Comparison of ENCODE assay signal across 8 cellular contexts in genomic region chr12:93502802-93503623, GRCh38. TPM values are rescaled to one million over a fixed set of nuclear protein-coding genes. Genes with fewer than 3 reads are reported as not detected.
DNase-seq lines count a peak whose midpoint lies in the region; ATAC-seq and TF ChIP-seq lines count a peak whose summit lies in the region.

No MANE protein-coding gene starts in this region.

- H3K79me2 ChIP-seq in PC-3 (ENCODE audit: low read length) = no peaks in the 10 kb centered on the region

- H3K36me3 ChIP-seq in PC-3 (ENCODE audit: low read depth, low read length) (peaks cover 5% of the 10 kb centered on the region; the same call in 1 of the 2 replicates), gastrocnemius medialis (no peaks in the 10 kb centered on the region)

- H3K27me3 ChIP-seq in PC-3 (ENCODE audit: low read length) (no peaks in the 10 kb centered on the region), foreskin keratinocyte (no peaks in the 10 kb centered on the region), gastrocnemius medialis (no peaks in the 10 kb centered on the region)

- H4K20me1 ChIP-seq in PC-3 (ENCODE audit: low read length) = no peaks in the 10 kb centered on the region

- H3K9me3 Mint-ChIP-seq in activated T-cell treated with anti-CD3 and anti-CD28 coated beads, Interleukin-2, amount 50 U/mL, for 72 hours = no peaks in the 10 kb centered on the region

- H3K9me2 ChIP-seq in PC-3 (replicated peaks; ENCODE audit: low read length) = no peaks in the 10 kb centered on the region

- BruUV-seq in PC-3 (replicated peaks; lab: Mats Ljungman, UMichigan) = no TSS peak

- intact Hi-C loops in PC-3 (cut with micrococcal nuclease) (loop anchor here (2.0 to 10.0 kb wide), 5 partner anchors 66 to 600 kb away; no protein-coding TSS in a partner anchor), gastrocnemius medialis (cut with DNase I; ENCODE audit: low total_unique reads) (loop anchor here (2.0 to 10.0 kb wide), 4 partner anchors 62 to 600 kb away; no protein-coding TSS in a partner anchor)

- peak; percentile 92 for TF ChIP-seq CTCF in PC-3 (conservative IDR thresholded peaks at IDR 0.05; ENCODE audit: low read depth, low read length)
- TF ChIP-seq CTCF in foreskin keratinocyte (conservative IDR thresholded peaks at IDR 0.05) = peak; percentile 87
- TF ChIP-seq CTCF in gastrocnemius medialis (IDR thresholded peaks at IDR 0.05 in 4 of 5, conservative IDR thresholded peaks at IDR 0.05 in 1 of 5) = peak; percentile 49 to 79 (median 71)

- H3K27ac Mint-ChIP-seq in activated T-cell treated with anti-CD3 and anti-CD28 coated beads, Interleukin-2, amount 50 U/mL, for 72 hours = no peak overlapping the region

- in situ Hi-C loops in gastrocnemius medialis (cut with MboI; ENCODE audit: low sequenced_read_pairs in 4 of 4) = loop anchor here in 3 of 4 donors (5.0 to 10.0 kb wide), 3 partner anchors 242 to 599 kb away; no protein-coding TSS in a partner anchor

- DNase-seq in AG08396 (ENCODE audit: low spot score) = peak; percentile 6
- DNase-seq in GM19238 (ENCODE audit: insufficient read length, low spot score) = peak; percentile 2
- DNase-seq in PC-3 = peak; percentile 65
- peak; percentile 51 to 54 for DNase-seq in activated T-cell treated with anti-CD3 and anti-CD28 coated beads, Interleukin-2, amount 50 U/mL, for 72 hours
- DNase-seq in foreskin keratinocyte = peak in 1 of 2 donors; percentile 18
- DNase-seq in gastrocnemius medialis = no peak
- DNase-seq in NCI-H128 (lab: John Stamatoyannopoulos, UW; ENCODE audit: unreplicated experiment) = no peak

- ATAC-seq in PC-3 (peak; percentile 33; the same call in 1 of the 2 replicates), foreskin keratinocyte (no peak), gastrocnemius medialis (no peak), HG02610 (IDR thresholded peaks at IDR 0.05; ENCODE audit: unreplicated experiment) (no peak)
- no peak for ATAC-seq in activated T-cell treated with anti-CD3 and anti-CD28 coated beads, Interleukin-2, amount 50 U/mL, for 72 hours (replicated peaks in 1 of 2)

- no peak overlapping the region for H3K9ac ChIP-seq in PC-3 (ENCODE audit: low read length)

- no peak overlapping the region for H3K27ac ChIP-seq in PC-3 (ENCODE audit: low read length)
- no peak overlapping the region for H3K27ac ChIP-seq in foreskin keratinocyte
- no peak overlapping the region for H3K27ac ChIP-seq in gastrocnemius medialis

- H3K4me1 Mint-ChIP-seq in activated T-cell treated with anti-CD3 and anti-CD28 coated beads, Interleukin-2, amount 50 U/mL, for 72 hours (ENCODE audit: low read depth) = peaks cover 15% of the 10 kb centered on the region

- H3K27me3 Mint-ChIP-seq in activated T-cell treated with anti-CD3 and anti-CD28 coated beads, Interleukin-2, amount 50 U/mL, for 72 hours (ENCODE audit: low read depth) = no peaks in the 10 kb centered on the region

- TF ChIP-seq POLR2A in gastrocnemius medialis (IDR thresholded peaks at IDR 0.05) = no peak

- no peaks in the 10 kb centered on the region for H3K36me3 Mint-ChIP-seq in activated T-cell treated with anti-CD3 and anti-CD28 coated beads, Interleukin-2, amount 50 U/mL, for 72 hours (ENCODE audit: insufficient read depth in 2 of 2)

- CTCF ChIA-PET in PC-3 (lab: Charles Lee) = interaction anchor here (0.6 to 1.9 kb wide), 10 partner anchors 11 to 658 kb away, joined by 3 to 16 read pairs (median 4); no protein-coding TSS in a partner anchor

- POLR2A ChIA-PET in PC-3 (lab: Charles Lee; ENCODE audit: unreplicated experiment) = no interaction called here

- peaks cover 7% of the 10 kb centered on the region for H3F3A ChIP-seq in PC-3 (ENCODE audit: low read length, unreplicated experiment)

- H3K4me3 ChIP-seq in PC-3 (ENCODE audit: low read length) (no peak overlapping the region), gastrocnemius medialis (no peak overlapping the region)

- H3K4me2 ChIP-seq in PC-3 (ENCODE audit: low read length) = no peak overlapping the region

- no peaks in the 10 kb centered on the region for H3K9me3 ChIP-seq in PC-3 (ENCODE audit: low read length)
- no peaks in the 10 kb centered on the region for H3K9me3 ChIP-seq in gastrocnemius medialis

- H2AFZ ChIP-seq in PC-3 (ENCODE audit: low read length) = no peak overlapping the region

- no peaks in the 10 kb centered on the region for H3K4me1 ChIP-seq in PC-3 (ENCODE audit: insufficient read depth, low read length)
- no peaks in the 10 kb centered on the region for H3K4me1 ChIP-seq in foreskin keratinocyte
- H3K4me1 ChIP-seq in gastrocnemius medialis = no peaks in the 10 kb centered on the region

- H3K4me3 Mint-ChIP-seq in activated T-cell treated with anti-CD3 and anti-CD28 coated beads, Interleukin-2, amount 50 U/mL, for 72 hours = no peak overlapping the region

RNA-seq across cellular contexts. Expression of gene MRPL42, which starts 35.7 kb away (rescaled TPM):
- total RNA-seq in PC-3 (2014; rRNA removed) (69.6 and 119 TPM in 2 replicates), foreskin keratinocyte (75.4 and 85.8 TPM in 2 replicates), gastrocnemius medialis (10 to 100 TPM; 14.0 to 44.6 (median 34.8) TPM)
- total RNA-seq in activated T-cell treated with anti-CD3 and anti-CD28 coated beads, Interleukin-2, amount 50 U/mL, for 72 hours = 10 to 100 TPM; 54.2 to 68.3 TPM
- 55.5 and 58.3 TPM in 2 replicates for polyA plus RNA-seq in foreskin keratinocyte

Comparison
In these comparisons a context has a peak if more than half of its experiments do, and no peak if none do; other contexts are left out.
1. DNase-seq: peak in AG08396 (single experiment), GM19238 (single experiment), PC-3 (single experiment) and activated T-cell treated with anti-CD3 and anti-CD28 coated beads, Interleukin-2, amount 50 U/mL, for 72 hours (2 of 2); none in gastrocnemius medialis (0 of 2) and NCI-H128 (single experiment).
2. Peak in every context shown above with its lines, with median percentiles within 50 percentile points of each other: CTCF ChIP-seq.